In genomic region chr9:128847803-128848202, GRCh38 we compare ENCODE assay signal across 2 cellular contexts.
TF ChIP-seq lines count a peak whose summit lies in the region.

No MANE protein-coding gene starts in this region.

TF ChIP-seq in HepG2, 621 proteins besides CTCF, POLR2A, EP300 and RAD21:
- TF ChIP-seq KDM4B (CRISPR knock-in tag; IDR thresholded peaks at IDR 0.05) (no peak), ZNF484 (CRISPR knock-in tag; IDR thresholded peaks at IDR 0.05; ENCODE audit: borderline replicate concordance, low read depth) (peak; percentile 92; the same call in 1 of the 2 replicates)

TF ChIP-seq in HEK293, 187 proteins besides CTCF, POLR2A, EP300 and RAD21:
- TF ChIP-seq SETDB1 (IDR thresholded peaks at IDR 0.05; ENCODE audit: insufficient read length, low read length), result peak; percentile 39
- no peak for TF ChIP-seq ZNF670 (tag by site-specific recombination; IDR thresholded peaks at IDR 0.05; ENCODE audit: low read depth)
- no peak for TF ChIP-seq ZBTB10 (tag by site-specific recombination; IDR thresholded peaks at IDR 0.05)
- TF ChIP-seq ZNF514 (tag by site-specific recombination; IDR thresholded peaks at IDR 0.05), result no peak
